In the genomic region with DNA sequence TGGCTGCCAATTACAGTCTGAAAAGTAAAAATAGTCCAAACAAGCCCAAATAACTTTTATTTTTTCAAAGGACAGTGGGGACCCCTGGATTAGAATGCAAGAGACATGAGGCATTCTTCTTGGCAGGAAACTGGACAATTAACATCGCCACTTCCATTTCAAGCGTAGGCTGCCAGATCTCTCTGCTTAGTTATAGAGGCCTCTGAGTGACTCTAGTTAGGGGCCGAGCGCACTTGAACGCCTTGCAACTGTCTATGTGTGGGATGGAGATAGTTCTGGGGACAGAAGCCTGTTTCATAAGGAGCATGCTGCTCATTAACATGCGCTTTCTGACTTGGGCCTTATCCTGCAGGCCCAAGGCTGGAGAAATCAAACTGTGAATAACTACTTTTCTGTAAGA, we compare ENCODE assay signal across 13 cellular contexts.
DNase-seq lines count a peak whose midpoint lies in the region; ATAC-seq and TF ChIP-seq lines count a peak whose summit lies in the region.
"Had no signal": no experiment of that assay in that cellular context is flagged by ENCODE, and none has a peak within 500 bp of the region (broad histone marks: within the 10 kb centered on the region; RNA-seq: fewer than 3 reads in every experiment).

No MANE protein-coding gene starts in this region.

- H3K4me1 ChIP-seq in endodermal cell (ENCODE audit: control insufficient read depth, insufficient read depth, low read length), result no peaks in the 10 kb centered on the region
- H3K4me1 ChIP-seq in lung (ENCODE audit: control insufficient read depth in 2 of 2, insufficient read depth in 2 of 2, low read length in 2 of 2), result peaks cover 15 to 50% of the 10 kb centered on the region in 2 donors

- WGBS in endodermal cell (ENCODE audit: insufficient coverage in 1 of 2, insufficient read length in 1 of 2), 2 experiments, result 87 to 97% methylated on average over 4 to 6 of the region's 6 CpGs
- 82 to 86% methylated on average over 6 of the region's 6 CpGs for WGBS in lung, 2 donors

- H3K36me3 ChIP-seq in endodermal cell (ENCODE audit: control insufficient read depth, insufficient read depth, low read length) (peaks cover 87% of the 10 kb centered on the region), lung (ENCODE audit: control insufficient read depth in 2 of 2, insufficient read depth in 2 of 2, low read length in 2 of 2) (peaks cover 7 to 12% of the 10 kb centered on the region in 2 donors)

- ATAC-seq in lung (ENCODE audit: insufficient read depth, low FRiP score) (no peak), GM21786 (IDR thresholded peaks at IDR 0.05; ENCODE audit: unreplicated experiment) (no peak), GM18868 (IDR thresholded peaks at IDR 0.05; ENCODE audit: unreplicated experiment) (no peak)

- no peaks in the 10 kb centered on the region for H3K9me3 Mint-ChIP-seq in endodermal cell

- H3K27me3 ChIP-seq in endodermal cell (ENCODE audit: control insufficient read depth, insufficient read depth, low read length, poor library complexity, severe bottlenecking) (no peaks in the 10 kb centered on the region), lung (ENCODE audit: control insufficient read depth, insufficient read depth) (no peaks in the 10 kb centered on the region)

- TF ChIP-seq CTCF in endodermal cell (conservative IDR thresholded peaks at IDR 0.05) (no peak), lung (IDR thresholded peaks at IDR 0.05; ENCODE audit: control extremely low read depth, extremely low read depth) (no peak)

- H3K27ac Mint-ChIP-seq in endodermal cell, result no peak overlapping the region

- H3K27me3 Mint-ChIP-seq in endodermal cell (ENCODE audit: insufficient read depth), result no peaks in the 10 kb centered on the region

- no peak overlapping the region for H3K4me3 ChIP-seq in endodermal cell (ENCODE audit: low read length)
- no peak overlapping the region for H3K4me3 ChIP-seq in lung

- H3K4me1 Mint-ChIP-seq in endodermal cell, result peaks cover 11% of the 10 kb centered on the region

- H3K9me3 ChIP-seq in endodermal cell (ENCODE audit: control insufficient read depth, low read length), result no peaks in the 10 kb centered on the region
- H3K9me3 ChIP-seq in lung (ENCODE audit: control insufficient read depth in 2 of 2, insufficient read depth in 1 of 2, low read length in 1 of 2), result no peaks in the 10 kb centered on the region

- H3K27ac ChIP-seq in endodermal cell (ENCODE audit: low read depth, low read length), result peak overlapping the region; percentile 25
- H3K27ac ChIP-seq in lung (ENCODE audit: low read depth in 1 of 2, low read length in 1 of 2), result peak overlapping the region; percentile 28 to 81
- H3K27ac ChIP-seq: C4-2B, VCaP had no signal

- H3K36me3 Mint-ChIP-seq in endodermal cell (ENCODE audit: low read depth), result peaks cover 46% of the 10 kb centered on the region

- H3K4me3 Mint-ChIP-seq in endodermal cell, result no peak overlapping the region

- DNase-seq in NCI-H446 (lab: John Stamatoyannopoulos, UW) (peak; percentile 65 to 78), endodermal cell (no peak), lung (ENCODE audit: low spot score) (no peak), superior temporal gyrus (ENCODE audit: extremely low spot score) (peak; percentile 45), NCI-H146 (lab: John Stamatoyannopoulos, UW) (no peak), DMS79 (lab: John Stamatoyannopoulos, UW) (no peak)
- DNase-seq: GF-D8, kidney glomerular epithelial cell, NCI-H1092 had no signal

- no peak overlapping the region for H3K9ac ChIP-seq in endodermal cell (ENCODE audit: extremely low read depth, low read length, poor library complexity, severe bottlenecking)

Comparison
In these comparisons a context has a peak if more than half of its experiments do, and no peak if none do; other contexts are left out.
1. DNase-seq: peak in NCI-H446 (2 of 2) and superior temporal gyrus (single experiment); none in endodermal cell (single experiment), lung (single experiment), NCI-H146 (single experiment) and DMS79 (single experiment).